15 cellular contexts compared by ENCODE assay signal in genomic region chr2:240757086-240757614, GRCh38.
DNase-seq lines count a peak whose midpoint lies in the region; ATAC-seq and TF ChIP-seq lines count a peak whose summit lies in the region.
"Had no signal": no experiment of that assay in that cellular context is flagged by ENCODE, and none has a peak within 500 bp of the region (broad histone marks: within the 10 kb centered on the region; RNA-seq: fewer than 3 reads in every experiment).

No MANE protein-coding gene starts in this region.

- H3K9ac ChIP-seq in MM.1S (ENCODE audit: low read length), result no peak overlapping the region
- H3K9ac ChIP-seq: GM23248 had no signal

- H3K36me3 Mint-ChIP-seq in GM23338 (ENCODE audit: low read depth), result peaks cover 81% of the 10 kb centered on the region

- H3K27me3 ChIP-seq in GM23338 (ENCODE audit: insufficient read depth), result no peaks in the 10 kb centered on the region
- peaks cover 52% of the 10 kb centered on the region for H3K27me3 ChIP-seq in MM.1S (replicated peaks; ENCODE audit: insufficient read depth, low read length)
- H3K27me3 ChIP-seq: BE2C had no signal

- no peak overlapping the region for H3K4me2 ChIP-seq in GM23338
- peak overlapping the region; percentile 6; the same call in 1 of the 2 replicates for H3K4me2 ChIP-seq in MM.1S (ENCODE audit: low read depth, low read length)

- TF ChIP-seq CTCF in GM23338 (conservative IDR thresholded peaks at IDR 0.05; ENCODE audit: low read depth in 2 of 2) (no peak), MM.1S (IDR thresholded peaks at IDR 0.05; ENCODE audit: low read length) (no peak)

- no peak overlapping the region for H3K4me3 Mint-ChIP-seq in GM23338
- H3K4me3 Mint-ChIP-seq: CD4-positive, alpha-beta T cell had no signal

- H3K27me3 Mint-ChIP-seq in GM23338 (ENCODE audit: insufficient read depth, low read depth, poor library complexity), result peaks cover 15% of the 10 kb centered on the region
- H3K27me3 Mint-ChIP-seq: CD4-positive, alpha-beta T cell had no signal

- no peak overlapping the region for H2AFZ ChIP-seq in GM23338
- H2AFZ ChIP-seq in MM.1S (ENCODE audit: low read length), result no peak overlapping the region
- H2AFZ ChIP-seq: GM23248 had no signal

- H3K27ac ChIP-seq in GM23338 (ENCODE audit: low read depth), result no peak overlapping the region
- no peak overlapping the region for H3K27ac ChIP-seq in MM.1S (ENCODE audit: low read length)
- peak overlapping the region; percentile 5 for H3K27ac ChIP-seq in temporal lobe (ENCODE audit: low read depth, low read length)
- H3K27ac ChIP-seq: C4-2B, GM23248 had no signal

- H3K4me1 Mint-ChIP-seq in GM23338, result no peaks in the 10 kb centered on the region

- H3K27ac Mint-ChIP-seq in GM23338, result peak overlapping the region; percentile 67; the same call in 1 of the 2 replicates
- H3K27ac Mint-ChIP-seq: CD4-positive, alpha-beta T cell had no signal

- H3K79me2 ChIP-seq in GM23338 (replicated peaks; ENCODE audit: insufficient read depth) (no peaks in the 10 kb centered on the region), MM.1S (ENCODE audit: low read length) (no peaks in the 10 kb centered on the region)

- DNase-seq in GM23338 (ENCODE audit: low spot score), result no peak
- no peak for DNase-seq in MM.1S
- peak; percentile 27 for DNase-seq in iPS-NIHi11 (ENCODE audit: low spot score)
- DNase-seq in medulla oblongata (ENCODE audit: extremely low spot score), result no peak
- no peak for DNase-seq in H4 (ENCODE audit: low spot score)
- DNase-seq: ACHN; BE2C; Caco-2; CD4-positive, alpha-beta T cell; GM23248; H7 had no signal

- no peaks in the 10 kb centered on the region for H3F3A ChIP-seq in GM23338 (replicated peaks; ENCODE audit: low read depth)
- no peaks in the 10 kb centered on the region for H3F3A ChIP-seq in MM.1S (ENCODE audit: insufficient read depth, low read length)

- H3K4me1 ChIP-seq in GM23338 (ENCODE audit: insufficient read depth) (no peaks in the 10 kb centered on the region), MM.1S (ENCODE audit: low read length) (no peaks in the 10 kb centered on the region)
- H3K4me1 ChIP-seq: BE2C, Caco-2 had no signal

- H3K9me2 ChIP-seq in GM23338 (ENCODE audit: insufficient read depth) (no peaks in the 10 kb centered on the region), MM.1S (replicated peaks; ENCODE audit: insufficient read depth, low read length) (no peaks in the 10 kb centered on the region)

- H3K36me3 ChIP-seq in GM23338 (ENCODE audit: insufficient read depth) (peaks cover 11% of the 10 kb centered on the region; the same call in 1 of the 2 replicates), MM.1S (replicated peaks; ENCODE audit: insufficient read depth, low read length) (no peaks in the 10 kb centered on the region)

- H3K4me3 ChIP-seq in GM23338 (no peak overlapping the region), MM.1S (ENCODE audit: low read length) (no peak overlapping the region)
- H3K4me3 ChIP-seq: GM23248 had no signal

- H4K20me1 ChIP-seq in GM23338 (replicated peaks; ENCODE audit: insufficient read depth) (peaks cover 6% of the 10 kb centered on the region; the same call in 1 of the 2 replicates), MM.1S (ENCODE audit: insufficient read depth, low read length) (no peaks in the 10 kb centered on the region)

- no peaks in the 10 kb centered on the region for H3K9me3 Mint-ChIP-seq in GM23338
- H3K9me3 Mint-ChIP-seq: CD4-positive, alpha-beta T cell had no signal

- ATAC-seq in GM23338, result no peak
- ATAC-seq in HG03135 (IDR thresholded peaks at IDR 0.05; ENCODE audit: unreplicated experiment), result no peak
- ATAC-seq: HCT116 had no signal

- no peaks in the 10 kb centered on the region for H3K9me3 ChIP-seq in MM.1S (replicated peaks; ENCODE audit: insufficient read depth, low read length)
- H3K9me3 ChIP-seq: BE2C, Caco-2 had no signal

TF ChIP-seq in GM23338, 12 proteins besides CTCF, POLR2A, EP300 and RAD21:
- TF ChIP-seq CREB1 (CRISPR knock-in tag; IDR thresholded peaks at IDR 0.05; ENCODE audit: low read depth), result no peak
